ENCODE assay signal across 8 cellular contexts in genomic region chr5:159099049-159099760, GRCh38. TPM values are rescaled to one million over a fixed set of nuclear protein-coding genes. Genes with fewer than 3 reads are reported as not detected.
DNase-seq lines count a peak whose midpoint lies in the region; ATAC-seq lines count a peak whose summit lies in the region.

No MANE protein-coding gene starts in this region.

- DNase-seq in Ammon's horn (ENCODE audit: low spot score) = peak; percentile 21
- DNase-seq in Jurkat, Clone E6-1 (ENCODE audit: low read depth, low spot score) = peak; percentile 40
- DNase-seq in T-helper 2 cell = peak in 3 of 5 experiments; percentile 27 to 72 (median 37)
- DNase-seq in cerebellar cortex (ENCODE audit: low spot score) = peak; percentile 58
- DNase-seq in left colon = peak in 1 of 2 donors; percentile 44
- DNase-seq in stimulated activated CD8-positive, alpha-beta memory T cell treated with anti-CD3 and anti-CD28 coated beads, Interleukin-7, amount 100 ng/mL, for 48 hours (ENCODE audit: extremely low read depth in 1 of 2, low read depth in 1 of 2) = peak; percentile 16 to 26
- no peak for DNase-seq in SHP77 treated with DMSO at 0.1 percent for 48 hours (lab: John Stamatoyannopoulos, UW)

- intact Hi-C loops in left colon (cut with DNase I, micrococcal nuclease) = no loop called here

- ATAC-seq in GM19035 (IDR thresholded peaks at IDR 0.05; ENCODE audit: unreplicated experiment) (peak; percentile 25), left colon (peak; percentile 53)

- peak overlapping the region; percentile 65 for H3K4me3 ChIP-seq in Jurkat, Clone E6-1 (ENCODE audit: low read length)

RNA-seq across cellular contexts. Expression of gene EBF1, which starts 0.5 kb away (rescaled TPM):
- 2.0 TPM for polyA plus RNA-seq in Jurkat, Clone E6-1 (2012; ENCODE audit: insufficient read depth, insufficient read length)
- 1 to 10 TPM; 3.4 to 8.2 TPM for total RNA-seq in left colon
